Comparison of ENCODE assay signal across 7 cellular contexts in genomic region chr15:98085003-98085639, GRCh38.
DNase-seq lines count a peak whose midpoint lies in the region; ATAC-seq and TF ChIP-seq lines count a peak whose summit lies in the region.

No MANE protein-coding gene starts in this region.

- ATAC-seq in HG03342 (IDR thresholded peaks at IDR 0.05; ENCODE audit: unreplicated experiment) (peak; percentile 45), body of pancreas (no peak), left colon (peak; percentile 54), GM18858 (IDR thresholded peaks at IDR 0.05; ENCODE audit: unreplicated experiment) (no peak)

- H3K9ac ChIP-seq in NT2/D1 (ENCODE audit: insufficient read length, low read depth), result no peak overlapping the region

- DNase-seq in Daoy (ENCODE audit: low read depth) (peak; percentile 55), NT2/D1 (ENCODE audit: low read depth, low spot score) (peak; percentile 60), body of pancreas (peak; percentile 62 to 72 (median 64)), left colon (peak; percentile 29 to 34), tibial nerve (ENCODE audit: low spot score in 2 of 2) (peak in 1 of 2 donors; percentile 71)

- H3K9me3 ChIP-seq in NT2/D1 (ENCODE audit: insufficient read depth, low read length) (peaks cover 5% of the 10 kb centered on the region; the same call in 1 of the 2 replicates), body of pancreas (no peaks in the 10 kb centered on the region), tibial nerve (peaks cover 0 to 16% (median 0%) of the 10 kb centered on the region in 4 donors)

- TF ChIP-seq POLR2A in body of pancreas (IDR thresholded peaks at IDR 0.05) (no peak), tibial nerve (IDR thresholded peaks at IDR 0.05) (no peak)

- H3K27me3 ChIP-seq in NT2/D1 (ENCODE audit: insufficient read depth, insufficient read length) (no peaks in the 10 kb centered on the region), body of pancreas (no peaks in the 10 kb centered on the region), tibial nerve (no peaks in the 10 kb centered on the region)

- WGBS in body of pancreas, 2 donors, result 0 to 2% methylated on average over 2 of the region's 2 CpGs
- 3% methylated on average over 2 of the region's 2 CpGs for WGBS in tibial nerve, 2 donors

- intact Hi-C loops in body of pancreas (cut with DNase I) (loop anchor here (5.0 kb wide), 1 partner anchor 178 kb away; no protein-coding TSS in a partner anchor), left colon (cut with DNase I, micrococcal nuclease) (loop anchor here (2.0 to 5.0 kb wide), 2 partner anchors 174 to 183 kb away; no protein-coding TSS in a partner anchor)

- H3K27ac ChIP-seq in body of pancreas, result no peak overlapping the region
- no peak overlapping the region for H3K27ac ChIP-seq in tibial nerve

- TF ChIP-seq EP300 in tibial nerve (IDR thresholded peaks at IDR 0.05), result no peak

- no peaks in the 10 kb centered on the region for H3K36me3 ChIP-seq in NT2/D1 (ENCODE audit: insufficient read depth, insufficient read length, low read length)
- H3K36me3 ChIP-seq in body of pancreas (replicated peaks in 1 of 2; ENCODE audit: insufficient read depth in 1 of 2, low read depth in 2 of 2), result no peaks in the 10 kb centered on the region
- no peaks in the 10 kb centered on the region for H3K36me3 ChIP-seq in tibial nerve

- H3K4me1 ChIP-seq in NT2/D1 (ENCODE audit: insufficient read depth, insufficient read length), result no peaks in the 10 kb centered on the region
- no peaks in the 10 kb centered on the region for H3K4me1 ChIP-seq in body of pancreas
- H3K4me1 ChIP-seq in tibial nerve, result no peaks in the 10 kb centered on the region

- TF ChIP-seq CTCF in body of pancreas (IDR thresholded peaks at IDR 0.05) (peak; percentile 44 to 81 (median 71)), tibial nerve (IDR thresholded peaks at IDR 0.05) (peak; percentile 56 to 84 (median 63))

- H3K4me3 ChIP-seq in NT2/D1 (ENCODE audit: insufficient read length, low read depth), result no peak overlapping the region
- H3K4me3 ChIP-seq in body of pancreas, result no peak overlapping the region
- no peak overlapping the region for H3K4me3 ChIP-seq in tibial nerve

Comparison
In these comparisons a context has a peak if more than half of its experiments do, and no peak if none do; other contexts are left out.
1. ATAC-seq: peak in HG03342 (single experiment) and left colon (single experiment); none in body of pancreas (single experiment) and GM18858 (single experiment).